ENCODE assay signal across 8 cellular contexts in genomic region chr10:88881335-88881734, GRCh38. TPM values are rescaled to one million over a fixed set of nuclear protein-coding genes. Genes with fewer than 3 reads are reported as not detected.
DNase-seq lines count a peak whose midpoint lies in the region; ATAC-seq and TF ChIP-seq lines count a peak whose summit lies in the region.

No MANE protein-coding gene starts in this region.

- H3K36me3 ChIP-seq in GM23338 (ENCODE audit: insufficient read depth) (no peaks in the 10 kb centered on the region), SU-DHL-6 (ENCODE audit: low read length) (no peaks in the 10 kb centered on the region), gastroesophageal sphincter (no peaks in the 10 kb centered on the region), skeletal muscle satellite cell (ENCODE audit: insufficient read depth, low read length) (no peaks in the 10 kb centered on the region)

- H3K27ac ChIP-seq in GM23338 (ENCODE audit: low read depth) = peak overlapping the region; percentile 89; the same call in 1 of the 2 replicates
- H3K27ac ChIP-seq in SU-DHL-6 (ENCODE audit: low read depth, low read length) = peak overlapping the region; percentile 80
- H3K27ac ChIP-seq in gastroesophageal sphincter = peak overlapping the region; percentile 52 to 95 (median 90)

- H4K20me1 ChIP-seq in GM23338 (replicated peaks; ENCODE audit: insufficient read depth) (no peaks in the 10 kb centered on the region), SU-DHL-6 (ENCODE audit: low read depth, low read length) (no peaks in the 10 kb centered on the region)

- 28 to 36% methylated on average over 6 of the region's 6 CpGs for WGBS in gastroesophageal sphincter (ENCODE audit: low coverage in 1 of 2), 2 donors

- H3K27ac Mint-ChIP-seq in GM23338 = no peak overlapping the region; the same call in 1 of the 2 replicates

- no peaks in the 10 kb centered on the region for H3K36me3 Mint-ChIP-seq in GM23338 (ENCODE audit: low read depth)

- H3K4me1 ChIP-seq in GM23338 (ENCODE audit: insufficient read depth) (peaks cover 35% of the 10 kb centered on the region), gastroesophageal sphincter (peaks cover 0 to 48% (median 0%) of the 10 kb centered on the region in 3 donors), skeletal muscle satellite cell (ENCODE audit: control insufficient read depth, insufficient read depth, low read length) (peaks cover 44% of the 10 kb centered on the region)

- no peak for TF ChIP-seq CTCF in GM23338 (conservative IDR thresholded peaks at IDR 0.05; ENCODE audit: low read depth in 2 of 2)
- TF ChIP-seq CTCF in SU-DHL-6 (IDR thresholded peaks at IDR 0.05; ENCODE audit: insufficient read depth, low read length, poor library complexity, severe bottlenecking) = no peak
- TF ChIP-seq CTCF in gastroesophageal sphincter (IDR thresholded peaks at IDR 0.05) = no peak

- H3K4me1 Mint-ChIP-seq in GM23338 = peaks cover 56% of the 10 kb centered on the region

- H3K27me3 ChIP-seq in GM23338 (ENCODE audit: insufficient read depth) = peaks cover 13% of the 10 kb centered on the region
- H3K27me3 ChIP-seq in SU-DHL-6 (ENCODE audit: low read length) = no peaks in the 10 kb centered on the region
- H3K27me3 ChIP-seq in gastroesophageal sphincter = no peaks in the 10 kb centered on the region
- H3K27me3 ChIP-seq in skeletal muscle satellite cell (ENCODE audit: control insufficient read depth, insufficient read depth, low read length) = no peaks in the 10 kb centered on the region

- peak overlapping the region; percentile 95 for H3K4me3 Mint-ChIP-seq in GM23338

- H3K4me2 ChIP-seq in GM23338 (peak overlapping the region; percentile 95), SU-DHL-6 (ENCODE audit: low read depth, low read length, poor library complexity, severe bottlenecking) (peak overlapping the region; percentile 95), skeletal muscle satellite cell (ENCODE audit: low read length) (peak overlapping the region; percentile 94)

- H3K9ac ChIP-seq in SU-DHL-6 (ENCODE audit: low read length) (peak overlapping the region; percentile 73), skeletal muscle satellite cell (ENCODE audit: low read depth, low read length) (peak overlapping the region; percentile 93)

- no peaks in the 10 kb centered on the region for H3K9me3 Mint-ChIP-seq in GM23338

- ATAC-seq in GM23338 (no peak), gastroesophageal sphincter (no peak), GM18505 (IDR thresholded peaks at IDR 0.05; ENCODE audit: unreplicated experiment) (no peak)

- H3F3A ChIP-seq in GM23338 (replicated peaks; ENCODE audit: low read depth) = peaks cover 5% of the 10 kb centered on the region
- peaks cover 13% of the 10 kb centered on the region for H3F3A ChIP-seq in SU-DHL-6 (ENCODE audit: insufficient read depth)

- H2AFZ ChIP-seq in GM23338 (peak overlapping the region; percentile 98), SU-DHL-6 (ENCODE audit: low read depth, low read length, severe bottlenecking) (peak overlapping the region; percentile 86)

- peak overlapping the region; percentile 86 for H3K4me3 ChIP-seq in GM23338
- H3K4me3 ChIP-seq in SU-DHL-6 (ENCODE audit: insufficient read depth, low read length, poor library complexity, severe bottlenecking) = peak overlapping the region; percentile 79
- H3K4me3 ChIP-seq in gastroesophageal sphincter = peak overlapping the region; percentile 60 to 82
- peak overlapping the region; percentile 94 for H3K4me3 ChIP-seq in skeletal muscle satellite cell (ENCODE audit: low read length)

- H3K9me2 ChIP-seq in GM23338 (ENCODE audit: insufficient read depth) = no peaks in the 10 kb centered on the region
- H3K9me2 ChIP-seq in SU-DHL-6 (replicated peaks; ENCODE audit: insufficient read depth, low read length) = no peaks in the 10 kb centered on the region

- no peak for TF ChIP-seq EP300 in gastroesophageal sphincter (IDR thresholded peaks at IDR 0.05)

- DNase-seq in GM23338 (ENCODE audit: low spot score) = no peak
- no peak for DNase-seq in SIG-M5 (lab: John Stamatoyannopoulos, UW)
- DNase-seq in NCI-H524 treated with DMSO at 0.1 percent for 48 hours (lab: John Stamatoyannopoulos, UW) = no peak
- no peak for DNase-seq in GM19240 (ENCODE audit: insufficient read length, low spot score)

- H3K27me3 Mint-ChIP-seq in GM23338 (ENCODE audit: insufficient read depth, low read depth, poor library complexity) = peaks cover 8% of the 10 kb centered on the region

- H3K79me2 ChIP-seq in GM23338 (replicated peaks; ENCODE audit: insufficient read depth) = no peaks in the 10 kb centered on the region
- H3K79me2 ChIP-seq in SU-DHL-6 (ENCODE audit: insufficient read depth, low read length) = peaks cover 31% of the 10 kb centered on the region; the same call in 1 of the 2 replicates

- no peak for TF ChIP-seq POLR2A in gastroesophageal sphincter (IDR thresholded peaks at IDR 0.05)
- no peak for TF ChIP-seq POLR2A in GM18505 (IDR thresholded peaks at IDR 0.05; ENCODE audit: borderline replicate concordance, extremely low read depth, insufficient read depth, insufficient read length)

- H3K9me3 ChIP-seq in SU-DHL-6 (ENCODE audit: insufficient read depth, low read length) (no peaks in the 10 kb centered on the region), gastroesophageal sphincter (no peaks in the 10 kb centered on the region), skeletal muscle satellite cell (replicated peaks; ENCODE audit: low read length) (no peaks in the 10 kb centered on the region)

TF ChIP-seq in GM23338, 12 proteins besides CTCF, POLR2A, EP300 and RAD21 (continues in another document):
- TF ChIP-seq ZNF331 (CRISPR knock-in tag; IDR thresholded peaks at IDR 0.05; ENCODE audit: low read depth) = no peak
- TF ChIP-seq EZH2 (IDR thresholded peaks at IDR 0.05; ENCODE audit: low read depth, unreplicated experiment) = no peak
- TF ChIP-seq POLR2AphosphoS5 (IDR thresholded peaks at IDR 0.05; ENCODE audit: low read depth) = no peak
- no peak for TF ChIP-seq REST (IDR thresholded peaks at IDR 0.05; ENCODE audit: unreplicated experiment)

RNA-seq across cellular contexts. Expression of gene STAMBPL1, which starts 1.3 kb away (rescaled TPM):
- 11.5 and 12.5 TPM in 2 replicates for total RNA-seq in GM23338 (2014; rRNA removed; shearing (Covaris generic))
- 1.8 and 2.5 TPM in 2 replicates for polyA plus RNA-seq in GM23338 (2016; fragmentation: Nextera tagmentation; extraction: Ambion mirVana)
- 10 to 100 TPM; 14.4 to 26.3 (median 22.3) TPM for total RNA-seq in gastroesophageal sphincter
- total RNA-seq in skeletal muscle satellite cell (2012; rRNA removed) = 34.1 and 53.0 TPM in 2 replicates

RNA-seq across cellular contexts. Expression of gene ANKRD22, which starts 29.7 kb away (rescaled TPM):
- not detected in 2 replicates for total RNA-seq in GM23338 (2014; rRNA removed; shearing (Covaris generic))
- not detected in 2 replicates for polyA plus RNA-seq in GM23338 (2016; fragmentation: Nextera tagmentation; extraction: Ambion mirVana)
- total RNA-seq in gastroesophageal sphincter = under 1 TPM in 1 of 4 donors, not detected in 3; 0.96 TPM
- not detected in 2 replicates for total RNA-seq in skeletal muscle satellite cell (2012; rRNA removed)
